9 cellular contexts compared by ENCODE assay signal in genomic region chr18:11276678-11277077, GRCh38.
"Had no signal": no experiment of that assay in that cellular context is flagged by ENCODE, and none has a peak within 500 bp of the region (broad histone marks: within the 10 kb centered on the region; RNA-seq: fewer than 3 reads in every experiment).

No MANE protein-coding gene starts in this region.

- H3K4me1 ChIP-seq: HAP-1 had no signal

- H3K36me3 ChIP-seq: HAP-1 had no signal

- H3K4me3 ChIP-seq: GM23248, HAP-1, K562 had no signal

- FAIRE-seq: HTR-8/SVneo, K562 had no signal

- DNase-seq: GM23248, GOT3, H7, HFFc6, IMR-90 had no signal

- H3K27ac ChIP-seq: GM23248 had no signal

- ATAC-seq: HCT116, K562 had no signal

- H3K4me3 Mint-ChIP-seq: HFFc6 had no signal

- H3K9me3 Mint-ChIP-seq: HFFc6 had no signal

- H3K9me3 ChIP-seq: HAP-1 had no signal

- H3K9ac ChIP-seq: GM23248 had no signal

- H3K27ac Mint-ChIP-seq: HFFc6 had no signal

- H2AFZ ChIP-seq: GM23248 had no signal
